Comparison of ENCODE assay signal across 20 cellular contexts in the genomic region with DNA sequence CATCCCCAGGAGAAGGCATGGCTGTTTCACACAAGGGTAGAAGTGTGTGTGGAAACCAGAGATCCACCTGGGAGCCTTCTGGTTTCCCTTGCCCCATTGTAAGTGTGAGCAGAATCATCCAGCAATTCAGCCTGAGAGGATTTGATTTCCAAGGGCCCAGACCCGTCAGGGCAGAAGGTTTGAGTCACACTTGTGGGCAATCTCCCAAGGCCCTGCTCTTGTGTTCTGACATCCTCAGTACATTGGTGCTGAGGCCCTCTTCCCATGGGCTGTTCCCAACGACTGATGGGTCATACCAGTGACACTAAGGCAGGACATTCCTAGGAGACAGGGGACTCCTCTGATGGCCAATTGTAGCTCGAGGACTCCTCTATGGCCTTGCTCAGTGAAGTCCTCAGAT. TPM values are rescaled to one million over a fixed set of nuclear protein-coding genes. Genes with fewer than 3 reads are reported as not detected.
DNase-seq lines count a peak whose midpoint lies in the region; ATAC-seq, FAIRE-seq and TF ChIP-seq lines count a peak whose summit lies in the region.
"Had no signal": no experiment of that assay in that cellular context is flagged by ENCODE, and none has a peak within 500 bp of the region (broad histone marks: within the 10 kb centered on the region; RNA-seq: fewer than 3 reads in every experiment).

No MANE protein-coding gene starts in this region.

- H3K4me1 Mint-ChIP-seq in HFFc6 (ENCODE audit: low read depth) (peaks cover 16% of the 10 kb centered on the region), astrocyte (ENCODE audit: low read depth, unreplicated experiment) (peaks cover 1% of the 10 kb centered on the region)

- no peak for ATAC-seq in HG02798 (IDR thresholded peaks at IDR 0.05; ENCODE audit: poor library complexity, unreplicated experiment)
- ATAC-seq: left cardiac atrium, Right ventricle myocardium inferior had no signal

- H3K27me3 Mint-ChIP-seq in HFFc6 (ENCODE audit: insufficient read depth), result peaks cover 28% of the 10 kb centered on the region
- H3K27me3 Mint-ChIP-seq in astrocyte (ENCODE audit: low read depth, unreplicated experiment), result peaks cover 79% of the 10 kb centered on the region

- H3K4me1 ChIP-seq in astrocyte (ENCODE audit: insufficient read depth, low read length), result no peaks in the 10 kb centered on the region

- no peak overlapping the region for H3K4me2 ChIP-seq in astrocyte (ENCODE audit: low read length)

- H3K9me3 Mint-ChIP-seq in HFFc6 (no peaks in the 10 kb centered on the region), astrocyte (ENCODE audit: unreplicated experiment) (peaks cover 5% of the 10 kb centered on the region)
- H3K9me3 Mint-ChIP-seq: CD4-positive, alpha-beta memory T cell had no signal

- H3K9ac ChIP-seq in astrocyte (ENCODE audit: low read length), result no peak overlapping the region

- no peaks in the 10 kb centered on the region for H3K79me2 ChIP-seq in astrocyte (ENCODE audit: insufficient read depth, low read length)

- H3K27ac Mint-ChIP-seq in HFFc6, result no peak overlapping the region
- no peak overlapping the region for H3K27ac Mint-ChIP-seq in astrocyte (ENCODE audit: unreplicated experiment)

- no peak for FAIRE-seq in astrocyte (lab: Jason Lieb, UNC)
- FAIRE-seq: colon had no signal

- H2AFZ ChIP-seq in astrocyte (ENCODE audit: low read depth, low read length), result no peak overlapping the region

- H3K36me3 Mint-ChIP-seq in HFFc6 (ENCODE audit: low read depth) (no peaks in the 10 kb centered on the region), astrocyte (ENCODE audit: low read depth, unreplicated experiment) (no peaks in the 10 kb centered on the region)

- H4K20me1 ChIP-seq in astrocyte (ENCODE audit: insufficient read depth, low read length), result no peaks in the 10 kb centered on the region

- H3K36me3 ChIP-seq in astrocyte (ENCODE audit: insufficient read depth, low read length), result no peaks in the 10 kb centered on the region

- H3K27me3 ChIP-seq in astrocyte (ENCODE audit: insufficient read depth, low read length), result peaks cover 28% of the 10 kb centered on the region

- H3K4me3 Mint-ChIP-seq in HFFc6, result no peak overlapping the region
- H3K4me3 Mint-ChIP-seq in astrocyte (ENCODE audit: unreplicated experiment), result no peak overlapping the region
- H3K4me3 Mint-ChIP-seq: CD4-positive, alpha-beta memory T cell had no signal

- no peak for TF ChIP-seq CTCF in HFFc6 (IDR thresholded peaks at IDR 0.05)
- TF ChIP-seq CTCF in astrocyte (IDR thresholded peaks at IDR 0.05; ENCODE audit: insufficient read depth, low read depth, low read length), result no peak
- no peak for TF ChIP-seq CTCF in foreskin fibroblast (IDR thresholded peaks at IDR 0.05; ENCODE audit: low read depth, low read length)

- no peak overlapping the region for H3K27ac ChIP-seq in astrocyte (ENCODE audit: low read depth, low read length)
- H3K27ac ChIP-seq: HL-60 had no signal

- no peak overlapping the region for H3K4me3 ChIP-seq in astrocyte (ENCODE audit: insufficient read depth, low read depth, low read length)
- H3K4me3 ChIP-seq in foreskin fibroblast (ENCODE audit: low read depth in 1 of 2, low read length in 2 of 2), result no peak overlapping the region

- DNase-seq in AG08396 (ENCODE audit: low spot score), result peak; percentile 60
- peak; percentile 13 for DNase-seq in HFFc6
- DNase-seq in astrocyte (ENCODE audit: low read depth), result peak; percentile 4
- peak; percentile 68 to 70 for DNase-seq in foreskin fibroblast
- no peak for DNase-seq in NCI-H1105 treated with DMSO at 0.1 percent for 48 hours (lab: John Stamatoyannopoulos, UW)
- no peak for DNase-seq in NCI-H2171 treated with DMSO at 0.1 percent for 48 hours (lab: John Stamatoyannopoulos, UW)
- no peak for DNase-seq in stimulated activated naive CD4-positive, alpha-beta T cell treated with Interleukin-2 at 50 U/mL for 16 hours (lab: John Stamatoyannopoulos, UW)
- DNase-seq: activated CD4-positive, alpha-beta T cell treated with anti-CD3 and anti-CD28 coated beads, Interleukin-2, amount 50 U/mL, for 1 hour; activated naive CD4-positive, alpha-beta T cell; anterior cingulate cortex; CD4-positive, alpha-beta memory T cell; DMS153; left cardiac atrium; NCI-H2029 treated with DMSO at 0.1 percent for 48 hours; NCI-H446 treated with DMSO at 0.1 percent for 48 hours; SW 1271 had no signal

- H3K9me3 ChIP-seq in astrocyte (ENCODE audit: insufficient read depth, low read depth, low read length), result no peaks in the 10 kb centered on the region

RNA-seq across cellular contexts. Expression of a gene that starts 58.2 kb away (rescaled TPM):
- total RNA-seq in HFFc6 (2021; fragmentation: NEBNext Ultra II Directional; extraction: Animal tissue kit (Norgen Biotek cat#: 25700)), result 10 to 100 TPM; 18.6 to 28.3 (median 23.9) TPM
- total RNA-seq in astrocyte, result 16.8 and 21.0 TPM in 2 replicates

Comparison
In these comparisons a context has a peak if more than half of its experiments do, and no peak if none do; other contexts are left out.
1. DNase-seq: peak in AG08396 (single experiment), HFFc6 (single experiment), astrocyte (single experiment) and foreskin fibroblast (2 of 2); none in NCI-H1105 treated with DMSO at 0.1 percent for 48 hours (single experiment), NCI-H2171 treated with DMSO at 0.1 percent for 48 hours (single experiment) and stimulated activated naive CD4-positive, alpha-beta T cell treated with Interleukin-2 at 50 U/mL for 16 hours (single experiment).